Comparison of ENCODE assay signal across 15 cellular contexts in genomic region chrX:125681507-125681906, GRCh38.
DNase-seq lines count a peak whose midpoint lies in the region; ATAC-seq lines count a peak whose summit lies in the region.
"Had no signal": no experiment of that assay in that cellular context is flagged by ENCODE, and none has a peak within 500 bp of the region (broad histone marks: within the 10 kb centered on the region; RNA-seq: fewer than 3 reads in every experiment).

No MANE protein-coding gene starts in this region.

- DNase-seq in SIG-M5 treated with dmso at 0.1 percent for 504 hours (lab: John Stamatoyannopoulos, UW; ENCODE audit: unreplicated experiment): peak; percentile 1
- DNase-seq in SIG-M5 (lab: John Stamatoyannopoulos, UW): no peak
- peak; percentile 1 for DNase-seq in NAMALWA (ENCODE audit: low spot score)
- DNase-seq in GOT3 (lab: John Stamatoyannopoulos, UW): no peak
- no peak for DNase-seq in NCI-H1694 (lab: John Stamatoyannopoulos, UW)
- DNase-seq: activated effector memory CD4-positive, alpha-beta T cell treated with anti-CD3 and anti-CD28 coated beads, Interleukin-2, amount 50 U/mL, for 16 hours; CD4-positive, alpha-beta memory T cell; DND-41; foreskin fibroblast; left lung; NCI-H1930; NCI-H524 had no signal

- ATAC-seq in HG03039 (IDR thresholded peaks at IDR 0.05; ENCODE audit: unreplicated experiment) (peak; percentile 94), HG02973 (IDR thresholded peaks at IDR 0.05; ENCODE audit: unreplicated experiment) (no peak), HG02763 (IDR thresholded peaks at IDR 0.05; ENCODE audit: unreplicated experiment) (no peak)
- ATAC-seq: left lung had no signal

Comparison
In these comparisons a context has a peak if more than half of its experiments do, and no peak if none do; other contexts are left out.
1. DNase-seq: peak in SIG-M5 treated with dmso at 0.1 percent for 504 hours (single experiment) and NAMALWA (single experiment); none in SIG-M5 (single experiment), GOT3 (single experiment) and NCI-H1694 (single experiment).